In the genomic region with DNA sequence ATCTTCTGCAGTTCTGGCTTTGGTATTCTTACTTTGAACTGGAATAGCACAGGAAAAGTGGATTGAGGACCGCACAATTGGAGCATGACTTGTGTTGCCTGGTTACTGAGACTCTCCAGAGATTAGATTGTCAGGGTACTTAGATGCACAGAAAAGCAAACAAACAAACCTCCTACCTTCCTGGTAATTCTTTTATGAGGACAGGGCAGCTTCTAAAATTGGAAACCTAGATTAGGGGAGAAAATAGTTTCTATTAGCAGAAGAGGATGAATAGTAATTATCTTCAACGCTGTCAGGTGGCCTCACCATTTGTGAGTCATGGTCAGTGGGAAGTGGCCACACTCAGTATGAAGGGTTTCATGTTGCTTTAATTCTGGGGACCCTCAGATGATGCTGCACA, we compare ENCODE assay signal across 16 cellular contexts.
DNase-seq lines count a peak whose midpoint lies in the region; ATAC-seq and TF ChIP-seq lines count a peak whose summit lies in the region.
"Had no signal": no experiment of that assay in that cellular context is flagged by ENCODE, and none has a peak within 500 bp of the region (broad histone marks: within the 10 kb centered on the region; RNA-seq: fewer than 3 reads in every experiment).

No MANE protein-coding gene starts in this region.

- peak; percentile 16 for DNase-seq in NCI-H2029 (lab: John Stamatoyannopoulos, UW)
- DNase-seq in NCI-H2029 treated with DMSO at 0.1 percent for 48 hours (lab: John Stamatoyannopoulos, UW), result no peak
- peak; percentile 75 for DNase-seq in NCI-H69 (lab: John Stamatoyannopoulos, UW)
- no peak for DNase-seq in left ventricle myocardium inferior
- no peak for DNase-seq in testis
- DNase-seq in 8988T, result no peak
- no peak for DNase-seq in OCI-M1 (lab: John Stamatoyannopoulos, UW)
- DNase-seq: activated CD4-positive, alpha-beta memory T cell treated with anti-CD3 and anti-CD28 coated beads for 36 hours; cortex of kidney; naive B cell; stimulated activated CD4-positive, alpha-beta T cell treated with anti-CD3 and anti-CD28 coated beads, Interleukin-2, amount 100 ng/mL, for 48 hours; transverse colon had no signal

- H3K27ac ChIP-seq in left ventricle myocardium inferior (replicated peaks) (peak overlapping the region; percentile 84), testis (peak overlapping the region; percentile 6 to 18)
- H3K27ac ChIP-seq: 22Rv1, transverse colon had no signal

- TF ChIP-seq CTCF in left ventricle myocardium inferior (IDR thresholded peaks at IDR 0.05; ENCODE audit: borderline replicate concordance) (no peak), testis (IDR thresholded peaks at IDR 0.05) (no peak)

- H3K36me3 ChIP-seq in left ventricle myocardium inferior (no peaks in the 10 kb centered on the region), testis (ENCODE audit: low read depth, missing control alignments) (no peaks in the 10 kb centered on the region)
- H3K36me3 ChIP-seq: transverse colon had no signal

- intact Hi-C loops in left ventricle myocardium inferior (cut with micrococcal nuclease) (no loop called here), testis (cut with DNase I; ENCODE audit: low total_unique reads) (no loop called here)

- 45 to 47% methylated on average over 2 of the region's 2 CpGs for WGBS in testis, 2 donors

- no peaks in the 10 kb centered on the region for H3K9me3 ChIP-seq in left ventricle myocardium inferior (replicated peaks)
- H3K9me3 ChIP-seq in testis, result no peaks in the 10 kb centered on the region
- H3K9me3 ChIP-seq: transverse colon had no signal

- no peaks in the 10 kb centered on the region for H3K27me3 ChIP-seq in left ventricle myocardium inferior (ENCODE audit: low read depth)
- no peaks in the 10 kb centered on the region for H3K27me3 ChIP-seq in testis
- H3K27me3 ChIP-seq: transverse colon had no signal

- ATAC-seq in GM18519 (IDR thresholded peaks at IDR 0.05; ENCODE audit: low FRiP score, unreplicated experiment), result no peak
- ATAC-seq: left lobe of liver, SK-N-SH treated with all-trans-retinoic acid at 6 μM for 48 hours had no signal

- H3K4me1 ChIP-seq in left ventricle myocardium inferior (peaks cover 47% of the 10 kb centered on the region), testis (peaks cover 15% of the 10 kb centered on the region)

- TF ChIP-seq POLR2A in testis (IDR thresholded peaks at IDR 0.05), result no peak

- H3K4me3 ChIP-seq in left ventricle myocardium inferior (no peak overlapping the region), testis (no peak overlapping the region)
- H3K4me3 ChIP-seq: transverse colon had no signal

Comparison
In these comparisons a context has a peak if more than half of its experiments do, and no peak if none do; other contexts are left out.
1. DNase-seq: peak in NCI-H2029 (single experiment) and NCI-H69 (single experiment); none in NCI-H2029 treated with DMSO at 0.1 percent for 48 hours (single experiment), left ventricle myocardium inferior (single experiment), testis (single experiment), 8988T (single experiment) and OCI-M1 (single experiment).